1 cellular context compared by ENCODE assay signal in genomic region chr12:31521972-31522371, GRCh38.
TF ChIP-seq lines count a peak whose summit lies in the region.

No MANE protein-coding gene starts in this region.

TF ChIP-seq in HEK293, 187 proteins besides CTCF, POLR2A, EP300 and RAD21 (continued from another document):
- no peak for TF ChIP-seq ZNF677 (tag by site-specific recombination; IDR thresholded peaks at IDR 0.05)
- TF ChIP-seq IKZF3 (tag by site-specific recombination; IDR thresholded peaks at IDR 0.05): peak; percentile 62; the same call in 1 of the 2 replicates
- no peak for TF ChIP-seq ZBTB7A (tag by site-specific recombination; IDR thresholded peaks at IDR 0.05; ENCODE audit: low read depth)
- peak; percentile 92 for TF ChIP-seq WT1 (tag by site-specific recombination; IDR thresholded peaks at IDR 0.05)
- no peak for TF ChIP-seq ZNF707 (tag by site-specific recombination; IDR thresholded peaks at IDR 0.05)
- no peak for TF ChIP-seq ZNF2 (tag by site-specific recombination; IDR thresholded peaks at IDR 0.05)
- TF ChIP-seq SP3 (tag by site-specific recombination; IDR thresholded peaks at IDR 0.05): no peak
- TF ChIP-seq ZSCAN5A (tag by site-specific recombination; IDR thresholded peaks at IDR 0.05): no peak
- TF ChIP-seq ZNF549 (tag by site-specific recombination; IDR thresholded peaks at IDR 0.05): no peak
- no peak for TF ChIP-seq ZNF416 (tag by site-specific recombination; IDR thresholded peaks at IDR 0.05)
- no peak for TF ChIP-seq ZNF239 (tag by site-specific recombination; IDR thresholded peaks at IDR 0.05)
- TF ChIP-seq, protein P1, sequence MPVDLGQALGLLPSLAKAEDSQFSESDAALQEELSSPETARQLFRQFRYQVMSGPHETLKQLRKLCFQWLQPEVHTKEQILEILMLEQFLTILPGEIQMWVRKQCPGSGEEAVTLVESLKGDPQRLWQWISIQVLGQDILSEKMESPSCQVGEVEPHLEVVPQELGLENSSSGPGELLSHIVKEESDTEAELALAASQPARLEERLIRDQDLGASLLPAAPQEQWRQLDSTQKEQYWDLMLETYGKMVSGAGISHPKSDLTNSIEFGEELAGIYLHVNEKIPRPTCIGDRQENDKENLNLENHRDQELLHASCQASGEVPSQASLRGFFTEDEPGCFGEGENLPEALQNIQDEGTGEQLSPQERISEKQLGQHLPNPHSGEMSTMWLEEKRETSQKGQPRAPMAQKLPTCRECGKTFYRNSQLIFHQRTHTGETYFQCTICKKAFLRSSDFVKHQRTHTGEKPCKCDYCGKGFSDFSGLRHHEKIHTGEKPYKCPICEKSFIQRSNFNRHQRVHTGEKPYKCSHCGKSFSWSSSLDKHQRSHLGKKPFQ (tag by site-specific recombination; IDR thresholded peaks at IDR 0.05): no peak
- TF ChIP-seq, protein P2, sequence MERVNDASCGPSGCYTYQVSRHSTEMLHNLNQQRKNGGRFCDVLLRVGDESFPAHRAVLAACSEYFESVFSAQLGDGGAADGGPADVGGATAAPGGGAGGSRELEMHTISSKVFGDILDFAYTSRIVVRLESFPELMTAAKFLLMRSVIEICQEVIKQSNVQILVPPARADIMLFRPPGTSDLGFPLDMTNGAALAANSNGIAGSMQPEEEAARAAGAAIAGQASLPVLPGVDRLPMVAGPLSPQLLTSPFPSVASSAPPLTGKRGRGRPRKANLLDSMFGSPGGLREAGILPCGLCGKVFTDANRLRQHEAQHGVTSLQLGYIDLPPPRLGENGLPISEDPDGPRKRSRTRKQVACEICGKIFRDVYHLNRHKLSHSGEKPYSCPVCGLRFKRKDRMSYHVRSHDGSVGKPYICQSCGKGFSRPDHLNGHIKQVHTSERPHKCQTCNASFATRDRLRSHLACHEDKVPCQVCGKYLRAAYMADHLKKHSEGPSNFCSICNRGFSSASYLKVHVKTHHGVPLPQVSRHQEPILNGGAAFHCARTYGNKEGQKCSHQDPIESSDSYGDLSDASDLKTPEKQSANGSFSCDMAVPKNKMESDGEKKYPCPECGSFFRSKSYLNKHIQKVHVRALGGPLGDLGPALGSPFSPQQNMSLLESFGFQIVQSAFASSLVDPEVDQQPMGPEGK (tag by site-specific recombination; IDR thresholded peaks at IDR 0.05): no peak
- TF ChIP-seq ZSCAN16 (tag by site-specific recombination; IDR thresholded peaks at IDR 0.05): no peak
